Comparison of ENCODE assay signal across 23 cellular contexts in genomic region chr6:62129127-62129526, GRCh38.
"Had no signal": no experiment of that assay in that cellular context is flagged by ENCODE, and none has a peak within 500 bp of the region (broad histone marks: within the 10 kb centered on the region; RNA-seq: fewer than 3 reads in every experiment).

No MANE protein-coding gene starts in this region.

- H3K27ac ChIP-seq: colonic mucosa, coronary artery, dorsolateral prefrontal cortex, epithelial cell of prostate, esophagus muscularis mucosa, esophagus squamous epithelium, foreskin keratinocyte, gastrocnemius medialis, gastroesophageal sphincter, heart left ventricle, heart right ventricle had no signal

- H3K9me3 ChIP-seq: colonic mucosa, esophagus muscularis mucosa, gastrocnemius medialis, gastroesophageal sphincter had no signal

- DNase-seq: colonic mucosa; cortex of kidney; dermis blood vessel endothelial cell; dorsolateral prefrontal cortex; effector CD4-positive, alpha-beta T cell; effector CD8-positive, alpha-beta T cell; effector memory CD4-positive, alpha-beta T cell; effector memory CD8-positive, alpha-beta T cell; endodermal cell; erythroblast; esophagus squamous epithelium; foreskin fibroblast; foreskin keratinocyte; foreskin melanocyte; gastrocnemius medialis; glutamatergic neuron; head of caudate nucleus; heart left ventricle; heart right ventricle had no signal

- H3K4me3 ChIP-seq: colonic mucosa, coronary artery, dorsolateral prefrontal cortex, esophagus muscularis mucosa, esophagus squamous epithelium, gastrocnemius medialis, gastroesophageal sphincter, heart left ventricle, heart right ventricle had no signal

- H3K27me3 ChIP-seq: colonic mucosa, dorsolateral prefrontal cortex, esophagus muscularis mucosa, esophagus squamous epithelium, foreskin keratinocyte, gastrocnemius medialis, gastroesophageal sphincter, heart left ventricle, heart right ventricle had no signal

- H3K36me3 ChIP-seq: colonic mucosa, esophagus muscularis mucosa, esophagus squamous epithelium, gastrocnemius medialis, gastroesophageal sphincter, heart left ventricle, heart right ventricle had no signal
